Comparison of ENCODE assay signal across 22 cellular contexts in the genomic region with DNA sequence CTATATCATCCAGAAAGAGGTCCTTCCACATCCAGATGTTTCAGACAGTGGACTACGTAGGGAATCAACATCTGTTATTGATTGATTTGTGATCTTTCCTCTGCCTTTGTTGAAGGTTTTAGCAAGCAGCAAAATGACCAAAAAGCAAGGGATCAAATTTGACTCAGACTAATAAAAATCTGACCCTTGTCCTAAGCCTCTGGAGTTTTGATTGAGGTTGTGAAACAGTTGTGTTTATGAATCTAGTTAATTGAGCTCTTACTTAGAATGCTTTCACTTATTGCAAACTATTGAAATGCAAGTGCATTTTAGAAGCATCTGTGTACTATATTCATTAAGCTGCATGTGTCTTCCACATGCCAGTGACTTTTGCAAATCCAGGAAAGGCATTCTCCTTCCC.
DNase-seq lines count a peak whose midpoint lies in the region; ATAC-seq, FAIRE-seq and TF ChIP-seq lines count a peak whose summit lies in the region.
"Had no signal": no experiment of that assay in that cellular context is flagged by ENCODE, and none has a peak within 500 bp of the region (broad histone marks: within the 10 kb centered on the region; RNA-seq: fewer than 3 reads in every experiment).

No MANE protein-coding gene starts in this region.

- H3K4me1 ChIP-seq in liver (ENCODE audit: control insufficient read depth in 4 of 4, insufficient read depth in 4 of 4, low read length in 3 of 4) (peaks cover 5 to 32% (median 25%) of the 10 kb centered on the region in 4 donors), HepG2 (ENCODE audit: insufficient read depth, low read length) (peaks cover 6% of the 10 kb centered on the region; the same call in 1 of the 2 replicates), PC-3 (ENCODE audit: insufficient read depth, low read length) (no peaks in the 10 kb centered on the region)

- H2AFZ ChIP-seq in HepG2 (ENCODE audit: low read length): no peak overlapping the region
- no peak overlapping the region for H2AFZ ChIP-seq in PC-3 (ENCODE audit: low read length)
- H2AFZ ChIP-seq: GM23248 had no signal

- CTCF ChIA-PET in HepG2 (lab: Yijun Ruan, JAX; ENCODE audit: low intra/inter-chr PET ratio, low total read pairs): interaction anchor here (1.4 kb wide), 1 partner anchor 245 kb away, joined by 4 read pairs; no protein-coding TSS in a partner anchor
- CTCF ChIA-PET in PC-3 (lab: Charles Lee): interaction anchor here (0.6 kb wide), 2 partner anchors 61 to 223 kb away, joined by 3 to 4 read pairs; no protein-coding TSS in a partner anchor
- CTCF ChIA-PET in MCF 10A (lab: Yijun Ruan, JAX): no interaction called here
- CTCF ChIA-PET in activated CD8-positive, alpha-beta memory T cell treated with anti-CD3 and anti-CD28 coated beads, Interleukin-2, amount 10 ng/mL, durations not matched to agents 7 days and 5 days (lab: Charles Lee): no interaction called here

- H3K27me3 ChIP-seq in liver (ENCODE audit: control insufficient read depth in 4 of 4, insufficient read depth in 4 of 4, low read length in 3 of 4) (no peaks in the 10 kb centered on the region), HepG2 (ENCODE audit: control insufficient read depth in 1 of 2, insufficient read depth in 2 of 2, low read length in 2 of 2) (no peaks in the 10 kb centered on the region), PC-3 (ENCODE audit: low read length) (no peaks in the 10 kb centered on the region)

- 28% methylated on average over 1 of the region's 1 CpG for WGBS in liver
- WGBS in HepG2 (ENCODE audit: low lambda C conversion rate): 6% methylated on average over 1 of the region's 1 CpG

- H3K4me2 ChIP-seq in HepG2 (ENCODE audit: low read depth, low read length) (no peak overlapping the region), PC-3 (ENCODE audit: low read length) (no peak overlapping the region)

- H3K27ac ChIP-seq in liver (ENCODE audit: low read depth in 1 of 2, low read length in 2 of 2) (peak overlapping the region in 1 of 2 donors; percentile 4), HepG2 (ENCODE audit: extremely low read length, insufficient read depth, low read length) (no peak overlapping the region), PC-3 (ENCODE audit: low read length) (no peak overlapping the region)
- H3K27ac ChIP-seq: 22Rv1, GM23248 had no signal

- H3K9me3 Mint-ChIP-seq in MCF 10A (ENCODE audit: unreplicated experiment): peaks cover 5% of the 10 kb centered on the region
- H3K9me3 Mint-ChIP-seq in activated CD8-positive, alpha-beta memory T cell treated with anti-CD3 and anti-CD28 coated beads, Interleukin-2, amount 10 ng/mL, durations not matched to agents 7 days and 5 days (ENCODE audit: low read depth): no peaks in the 10 kb centered on the region
- H3K9me3 Mint-ChIP-seq: H9, HFFc6 had no signal

- TF ChIP-seq CTCF in liver (IDR thresholded peaks at IDR 0.05; ENCODE audit: low read depth, low read length, missing input control) (no peak), HepG2 (CRISPR knock-in tag; IDR thresholded peaks at IDR 0.05) (no peak), PC-3 (conservative IDR thresholded peaks at IDR 0.05; ENCODE audit: low read depth, low read length) (no peak), fibroblast of villous mesenchyme (IDR thresholded peaks at IDR 0.05; ENCODE audit: insufficient read depth, low read depth, low read length) (no peak), MCF 10A (IDR thresholded peaks at IDR 0.05; ENCODE audit: unreplicated experiment) (no peak)

- in situ Hi-C loops in HepG2 (cut with HindIII; ENCODE audit: extremely low pct_ligation_motif_present, low pct_unique_long_range_greater_than_20kb): no loop called here

- TF ChIP-seq POLR2A in HepG2 (IDR thresholded peaks at IDR 0.05; ENCODE audit: insufficient read depth in 1 of 2, low read depth in 2 of 2, low read length in 2 of 2): no peak

- FAIRE-seq in HepG2 (lab: Jason Lieb, UNC): no peak
- FAIRE-seq: A204.1, G401.6, GM12892, GM19239, H1 had no signal

- intact Hi-C loops in HepG2 (cut with micrococcal nuclease; ENCODE audit: unreplicated experiment) (loop anchor here (1.0 kb wide), 1 partner anchor 245 kb away; no protein-coding TSS in a partner anchor), PC-3 (cut with micrococcal nuclease) (no loop called here), left cardiac atrium (cut with DNase I) (no loop called here), MCF 10A (cut with micrococcal nuclease) (no loop called here)

- POLR2A ChIA-PET in HepG2 (lab: Yijun Ruan, JAX) (no interaction called here), PC-3 (lab: Charles Lee; ENCODE audit: unreplicated experiment) (no interaction called here), MCF 10A (lab: Yijun Ruan, JAX) (no interaction called here)

- no peaks in the 10 kb centered on the region for H4K20me1 ChIP-seq in HepG2 (ENCODE audit: insufficient read depth, low read length)
- no peaks in the 10 kb centered on the region for H4K20me1 ChIP-seq in PC-3 (ENCODE audit: low read length)

- ATAC-seq in HepG2 (no peak), PC-3 (no peak), left cardiac atrium (no peak)
- ATAC-seq in activated CD8-positive, alpha-beta memory T cell treated with anti-CD3 and anti-CD28 coated beads, Interleukin-2, amount 10 ng/mL, durations not matched to agents 7 days and 5 days: no peak

- peaks cover 4% of the 10 kb centered on the region for H3K36me3 Mint-ChIP-seq in MCF 10A (ENCODE audit: insufficient read depth, unreplicated experiment)
- no peaks in the 10 kb centered on the region for H3K36me3 Mint-ChIP-seq in activated CD8-positive, alpha-beta memory T cell treated with anti-CD3 and anti-CD28 coated beads, Interleukin-2, amount 10 ng/mL, durations not matched to agents 7 days and 5 days
- H3K36me3 Mint-ChIP-seq: CD4-positive, alpha-beta memory T cell had no signal

- no peaks in the 10 kb centered on the region for H3F3A ChIP-seq in PC-3 (ENCODE audit: low read length, unreplicated experiment)

- BruUV-seq in HepG2 (replicated peaks; lab: Mats Ljungman, UMichigan) (no TSS peak), PC-3 (replicated peaks; lab: Mats Ljungman, UMichigan) (no TSS peak), MCF 10A (replicated peaks; lab: Mats Ljungman, UMichigan) (no TSS peak)

- no peak for TF ChIP-seq RAD21 in liver (IDR thresholded peaks at IDR 0.05)
- TF ChIP-seq RAD21 in HepG2 (CRISPR knock-in tag; IDR thresholded peaks at IDR 0.05): no peak

- TF ChIP-seq EP300 in HepG2 (IDR thresholded peaks at IDR 0.05; ENCODE audit: low read depth in 2 of 2, low read length in 2 of 2) (no peak), HepG2 (CRISPR knock-in tag; IDR thresholded peaks at IDR 0.05; ENCODE audit: borderline replicate concordance) (no peak)

- DNase-seq in HepG2 (ENCODE audit: low spot score) (no peak), PC-3 (peak; percentile 0), fibroblast of villous mesenchyme (ENCODE audit: low read depth) (peak; percentile 45), DMS79 treated with DMSO at 0.1 percent for 48 hours (lab: John Stamatoyannopoulos, UW) (no peak), left cardiac atrium (no peak), MCF 10A (ENCODE audit: unreplicated experiment) (no peak)
- DNase-seq in activated CD8-positive, alpha-beta memory T cell treated with anti-CD3 and anti-CD28 coated beads, Interleukin-2, amount 10 ng/mL, durations not matched to agents 7 days and 5 days: no peak
- DNase-seq: C1 segment of cervical spinal cord; Calu3; CD4-positive, alpha-beta memory T cell; COR-L47; DND-41; GM23248; H9; HFFc6 had no signal

- no peak overlapping the region for H3K4me3 Mint-ChIP-seq in MCF 10A (ENCODE audit: unreplicated experiment)
- no peak overlapping the region for H3K4me3 Mint-ChIP-seq in activated CD8-positive, alpha-beta memory T cell treated with anti-CD3 and anti-CD28 coated beads, Interleukin-2, amount 10 ng/mL, durations not matched to agents 7 days and 5 days
- H3K4me3 Mint-ChIP-seq: CD4-positive, alpha-beta memory T cell; H9; HFFc6 had no signal

- H3K9me3 ChIP-seq in liver (ENCODE audit: control insufficient read depth in 4 of 4, low read length in 3 of 4) (no peaks in the 10 kb centered on the region), HepG2 (ENCODE audit: low read length) (no peaks in the 10 kb centered on the region), PC-3 (ENCODE audit: low read length) (no peaks in the 10 kb centered on the region)

- H3K9ac ChIP-seq in liver (ENCODE audit: low read depth in 1 of 2, low read length in 2 of 2): no peak overlapping the region
- no peak overlapping the region for H3K9ac ChIP-seq in HepG2 (ENCODE audit: insufficient read depth, low read depth, low read length)
- H3K9ac ChIP-seq in PC-3 (ENCODE audit: low read length): no peak overlapping the region
- H3K9ac ChIP-seq: GM23248 had no signal

- no peaks in the 10 kb centered on the region for H3K36me3 ChIP-seq in liver (ENCODE audit: control insufficient read depth in 4 of 4, insufficient read depth in 3 of 4, low read depth in 1 of 4, low read length in 3 of 4)
- H3K36me3 ChIP-seq in HepG2 (replicated peaks in 1 of 2; ENCODE audit: control insufficient read depth in 1 of 2, insufficient read depth in 2 of 2, low read length in 2 of 2): no peaks in the 10 kb centered on the region
- no peaks in the 10 kb centered on the region for H3K36me3 ChIP-seq in PC-3 (ENCODE audit: low read depth, low read length)

- no peaks in the 10 kb centered on the region for H3K79me2 ChIP-seq in HepG2 (ENCODE audit: insufficient read depth, low read length)
- no peaks in the 10 kb centered on the region for H3K79me2 ChIP-seq in PC-3 (ENCODE audit: low read length)

- H3K27me3 Mint-ChIP-seq in MCF 10A (ENCODE audit: insufficient read depth, unreplicated experiment): no peaks in the 10 kb centered on the region
- H3K27me3 Mint-ChIP-seq in activated CD8-positive, alpha-beta memory T cell treated with anti-CD3 and anti-CD28 coated beads, Interleukin-2, amount 10 ng/mL, durations not matched to agents 7 days and 5 days: peaks cover 41% of the 10 kb centered on the region

- no peak overlapping the region for H3K27ac Mint-ChIP-seq in MCF 10A (ENCODE audit: low read depth, unreplicated experiment)
- H3K27ac Mint-ChIP-seq in activated CD8-positive, alpha-beta memory T cell treated with anti-CD3 and anti-CD28 coated beads, Interleukin-2, amount 10 ng/mL, durations not matched to agents 7 days and 5 days: no peak overlapping the region
- H3K27ac Mint-ChIP-seq: CD4-positive, alpha-beta memory T cell; H9; HFFc6 had no signal

- no peaks in the 10 kb centered on the region for H3K4me1 Mint-ChIP-seq in MCF 10A (ENCODE audit: insufficient read depth, unreplicated experiment)
- H3K4me1 Mint-ChIP-seq in activated CD8-positive, alpha-beta memory T cell treated with anti-CD3 and anti-CD28 coated beads, Interleukin-2, amount 10 ng/mL, durations not matched to agents 7 days and 5 days: no peaks in the 10 kb centered on the region
- H3K4me1 Mint-ChIP-seq: CD4-positive, alpha-beta memory T cell had no signal

- no peaks in the 10 kb centered on the region for H3K9me2 ChIP-seq in PC-3 (replicated peaks; ENCODE audit: low read length)

- H3K4me3 ChIP-seq in liver (ENCODE audit: low read depth in 1 of 3, low read length in 3 of 3): no peak overlapping the region
- no peak overlapping the region for H3K4me3 ChIP-seq in HepG2 (replicated peaks in 1 of 3; ENCODE audit: insufficient read depth in 1 of 3, low read depth in 2 of 3, low read length in 3 of 3)
- no peak overlapping the region for H3K4me3 ChIP-seq in PC-3 (ENCODE audit: low read length)
- no peak overlapping the region for H3K4me3 ChIP-seq in fibroblast of villous mesenchyme (ENCODE audit: low read depth, low read length)
- H3K4me3 ChIP-seq: GM23248 had no signal

TF ChIP-seq in liver, 16 proteins besides CTCF, POLR2A, EP300 and RAD21 (continues in another document):
- no peak for TF ChIP-seq FOXA2 (IDR thresholded peaks at IDR 0.05)

Comparison
In these comparisons a context has a peak if more than half of its experiments do, and no peak if none do; other contexts are left out.
1. DNase-seq: peak in PC-3 (single experiment) and fibroblast of villous mesenchyme (single experiment); none in HepG2 (single experiment), DMS79 treated with DMSO at 0.1 percent for 48 hours (single experiment), left cardiac atrium (single experiment), MCF 10A (single experiment) and activated CD8-positive, alpha-beta memory T cell treated with anti-CD3 and anti-CD28 coated beads, Interleukin-2, amount 10 ng/mL, durations not matched to agents 7 days and 5 days (single experiment).
2. CTCF ChIA-PET loops: an anchor here in HepG2 (1.4 kb wide) and PC-3 (0.6 kb wide); none called in MCF 10A and activated CD8-positive, alpha-beta memory T cell treated with anti-CD3 and anti-CD28 coated beads, Interleukin-2, amount 10 ng/mL, durations not matched to agents 7 days and 5 days.